Comparison of ENCODE assay signal across 26 cellular contexts in the genomic region with DNA sequence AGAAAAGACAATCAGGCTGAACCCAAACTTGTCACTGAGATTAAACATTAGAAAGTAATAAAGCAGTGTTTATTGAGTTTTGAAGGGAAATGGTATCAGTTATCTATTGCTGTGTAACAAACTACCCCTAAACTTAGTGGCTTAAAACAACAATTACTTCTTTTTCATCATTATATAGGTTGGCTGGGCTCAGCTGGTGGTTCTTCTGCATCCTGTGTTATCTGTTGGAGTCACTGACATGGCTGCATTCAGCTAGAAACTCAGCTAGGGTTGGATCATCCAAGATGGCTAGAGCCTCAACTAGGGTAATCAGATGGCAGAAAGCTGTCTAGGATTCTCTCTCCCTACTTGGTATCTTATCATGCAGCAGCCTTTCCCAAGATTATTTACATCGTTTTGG. TPM values are rescaled to one million over a fixed set of nuclear protein-coding genes. Genes with fewer than 3 reads are reported as not detected.
DNase-seq lines count a peak whose midpoint lies in the region; ATAC-seq, FAIRE-seq and TF ChIP-seq lines count a peak whose summit lies in the region.
"Had no signal": no experiment of that assay in that cellular context is flagged by ENCODE, and none has a peak within 500 bp of the region (broad histone marks: within the 10 kb centered on the region; RNA-seq: fewer than 3 reads in every experiment).

No MANE protein-coding gene starts in this region.

- no peak overlapping the region for H3K4me2 ChIP-seq in HepG2 (ENCODE audit: low read depth, low read length)
- H3K4me2 ChIP-seq: BLaER1 had no signal

- ATAC-seq in HepG2 (no peak), right lobe of liver (no peak)
- ATAC-seq: GM12878 had no signal

- 0% methylated on average over 1 of the region's 1 CpG for WGBS in HepG2 (ENCODE audit: low lambda C conversion rate)
- 9% methylated on average over 1 of the region's 1 CpG for WGBS in right lobe of liver (ENCODE audit: insufficient coverage, low coverage, low lambda C conversion rate, missing lambda C conversion rate)

- H4K20me1 ChIP-seq in HepG2 (ENCODE audit: insufficient read depth, low read length) = no peaks in the 10 kb centered on the region
- H4K20me1 ChIP-seq: BLaER1 had no signal

- in situ Hi-C loops in HepG2 (cut with HindIII; ENCODE audit: extremely low pct_ligation_motif_present, low pct_unique_long_range_greater_than_20kb) = no loop called here

- CTCF ChIA-PET in HepG2 (lab: Yijun Ruan, JAX; ENCODE audit: low intra/inter-chr PET ratio, low total read pairs) (no interaction called here), HEK293 (lab: Yijun Ruan, JAX) (no interaction called here)

- H3K36me3 ChIP-seq in HepG2 (replicated peaks in 1 of 2; ENCODE audit: control insufficient read depth in 1 of 2, insufficient read depth in 2 of 2, low read length in 2 of 2) = no peaks in the 10 kb centered on the region
- H3K36me3 ChIP-seq in right lobe of liver = no peaks in the 10 kb centered on the region
- no peaks in the 10 kb centered on the region for H3K36me3 ChIP-seq in HEK293 (ENCODE audit: control insufficient read depth in 2 of 2, insufficient read depth in 1 of 2, low read length in 2 of 2)
- no peaks in the 10 kb centered on the region for H3K36me3 ChIP-seq in bronchial epithelial cell (ENCODE audit: control insufficient read depth, insufficient read depth, low read length)
- H3K36me3 ChIP-seq: BE2C, BLaER1 had no signal

- H3K9me3 ChIP-seq in HepG2 (ENCODE audit: low read length) (peaks cover 9% of the 10 kb centered on the region; the same call in 1 of the 2 replicates), right lobe of liver (no peaks in the 10 kb centered on the region), HEK293 (ENCODE audit: control insufficient read depth, insufficient read depth, low read depth, low read length) (no peaks in the 10 kb centered on the region)
- H3K9me3 ChIP-seq: BE2C had no signal

- no peak for TF ChIP-seq CTCF in HepG2 (CRISPR knock-in tag; IDR thresholded peaks at IDR 0.05)
- no peak for TF ChIP-seq CTCF in right lobe of liver (IDR thresholded peaks at IDR 0.05)
- no peak for TF ChIP-seq CTCF in HEK293 (tag by site-specific recombination; IDR thresholded peaks at IDR 0.05)
- no peak for TF ChIP-seq CTCF in bronchial epithelial cell (IDR thresholded peaks at IDR 0.05; ENCODE audit: insufficient read depth, low read length, severe bottlenecking)

- H3K4me1 ChIP-seq in HepG2 (ENCODE audit: insufficient read depth, low read length) = no peaks in the 10 kb centered on the region
- H3K4me1 ChIP-seq in right lobe of liver = no peaks in the 10 kb centered on the region
- no peaks in the 10 kb centered on the region for H3K4me1 ChIP-seq in HEK293 (ENCODE audit: control insufficient read depth, insufficient read depth, low read length)
- H3K4me1 ChIP-seq: BE2C had no signal

- no peak overlapping the region for H3K9ac ChIP-seq in HepG2 (ENCODE audit: insufficient read depth, low read depth, low read length)
- H3K9ac ChIP-seq: BLaER1 had no signal

- no peak for FAIRE-seq in HepG2 (lab: Jason Lieb, UNC)
- FAIRE-seq in bronchial epithelial cell (lab: Jason Lieb, UNC) = peak; percentile 32
- FAIRE-seq: GM12878, GM12892, GM18507 had no signal

- 0 out of 5 replicates have a peak, but pooled peaks cover 0 to 9% of the 10 kb centered on the region in 2 experiments for H3K27me3 ChIP-seq in HepG2 (ENCODE audit: control insufficient read depth in 1 of 2, insufficient read depth in 2 of 2, low read length in 2 of 2)
- no peaks in the 10 kb centered on the region for H3K27me3 ChIP-seq in right lobe of liver
- H3K27me3 ChIP-seq in bronchial epithelial cell (ENCODE audit: control insufficient read depth, insufficient read depth, low read length) = no peaks in the 10 kb centered on the region
- H3K27me3 ChIP-seq: BLaER1 had no signal

- H3K79me2 ChIP-seq in HepG2 (ENCODE audit: insufficient read depth, low read length) = no peaks in the 10 kb centered on the region

- TF ChIP-seq EP300 in HepG2 (IDR thresholded peaks at IDR 0.05; ENCODE audit: low read depth in 2 of 2, low read length in 2 of 2) (no peak), HepG2 (CRISPR knock-in tag; IDR thresholded peaks at IDR 0.05; ENCODE audit: borderline replicate concordance) (no peak)

- intact Hi-C loops in HepG2 (cut with micrococcal nuclease; ENCODE audit: unreplicated experiment) (no loop called here), right lobe of liver (cut with DNase I) (no loop called here)

- no TSS peak for BruUV-seq in HepG2 (replicated peaks; lab: Mats Ljungman, UMichigan)

- TF ChIP-seq RAD21 in HepG2 (CRISPR knock-in tag; IDR thresholded peaks at IDR 0.05) = no peak

- DNase-seq in HepG2 (ENCODE audit: low spot score) = no peak
- no peak for DNase-seq in right lobe of liver
- no peak for DNase-seq in bronchial epithelial cell (ENCODE audit: low read depth)
- no peak for DNase-seq in occipital lobe (lab: John Stamatoyannopoulos, UW)
- DNase-seq in hepatic stellate cell (ENCODE audit: low spot score) = no peak
- DNase-seq in putamen (ENCODE audit: low spot score) = no peak
- DNase-seq: ACHN; BE2C; C1 segment of cervical spinal cord; CD4-positive, alpha-beta memory T cell; CD4-positive, CD25-positive, alpha-beta regulatory T cell; CD8-positive, alpha-beta memory T cell; COR-L47; DMS 273 treated with DMSO at 0.1 percent for 48 hours; DMS153; DMS53; DMS79; DND-41; EL; GDM1 had no signal

- no peak overlapping the region for H2AFZ ChIP-seq in HepG2 (ENCODE audit: low read length)

- TF ChIP-seq POLR2A in HepG2 (IDR thresholded peaks at IDR 0.05; ENCODE audit: insufficient read depth in 1 of 2, low read depth in 2 of 2, low read length in 2 of 2) = no peak
- no peak for TF ChIP-seq POLR2A in right lobe of liver (IDR thresholded peaks at IDR 0.05)

- no peak overlapping the region for H3K4me3 ChIP-seq in HepG2 (replicated peaks in 1 of 3; ENCODE audit: insufficient read depth in 1 of 3, low read depth in 2 of 3, low read length in 3 of 3)
- no peak overlapping the region for H3K4me3 ChIP-seq in right lobe of liver
- no peak overlapping the region for H3K4me3 ChIP-seq in HEK293 (ENCODE audit: low read depth, low read length)
- H3K4me3 ChIP-seq in bronchial epithelial cell (ENCODE audit: low read depth, low read length) = no peak overlapping the region
- H3K4me3 ChIP-seq: BLaER1, GM12878 had no signal

- POLR2A ChIA-PET in HepG2 (lab: Yijun Ruan, JAX) (no interaction called here), HEK293 (lab: Yijun Ruan, JAX) (no interaction called here)

- H3K27ac ChIP-seq in HepG2 (ENCODE audit: extremely low read length, insufficient read depth, low read length) = no peak overlapping the region
- H3K27ac ChIP-seq in right lobe of liver = no peak overlapping the region
- H3K27ac ChIP-seq in HEK293 (ENCODE audit: extremely low read depth, low read depth, low read length) = no peak overlapping the region
- H3K27ac ChIP-seq: 22Rv1, BLaER1 had no signal

TF ChIP-seq in HepG2, 621 proteins besides CTCF, POLR2A, EP300 and RAD21:
- TF ChIP-seq ZNF530 (CRISPR knock-in tag; IDR thresholded peaks at IDR 0.05; ENCODE audit: low read depth) (no peak), ZNF331 (CRISPR knock-in tag; IDR thresholded peaks at IDR 0.05) (peak; percentile 99), ARNT (IDR thresholded peaks at IDR 0.05) (no peak), FOXM1 (CRISPR knock-in tag; IDR thresholded peaks at IDR 0.05) (no peak)

TF ChIP-seq in HEK293, 187 proteins besides CTCF, POLR2A, EP300 and RAD21:
- TF ChIP-seq OSR2 (tag by site-specific recombination; IDR thresholded peaks at IDR 0.05) = no peak
- TF ChIP-seq ZNF391 (tag by site-specific recombination; IDR thresholded peaks at IDR 0.05; ENCODE audit: borderline replicate concordance, low read depth) = no peak
- TF ChIP-seq ZNF274 (IDR thresholded peaks at IDR 0.05; ENCODE audit: low read length) = no peak
- no peak for TF ChIP-seq ZNF274 (tag by site-specific recombination; IDR thresholded peaks at IDR 0.05; ENCODE audit: borderline replicate concordance)
- TF ChIP-seq SETDB1 (IDR thresholded peaks at IDR 0.05; ENCODE audit: insufficient read length, low read length) = peak; percentile 71
- no peak for TF ChIP-seq ZSCAN16 (tag by site-specific recombination; IDR thresholded peaks at IDR 0.05)
- TF ChIP-seq ZNF366 (tag by site-specific recombination; conservative IDR thresholded peaks at IDR 0.05) = no peak
TF ChIP-seq in HEK293: peak in this region for 1.

RNA-seq across cellular contexts. Expression of gene RIN2, which starts 12.5 kb away (rescaled TPM):
- total RNA-seq in HepG2 (2016; rRNA removed; fragmentation: Illumina TruSeq; extraction: Trizol) = 2.4 and 2.5 TPM in 2 replicates
- total RNA-seq in HepG2 (2016; cell fraction: cytosol; rRNA removed; fragmentation: Illumina TruSeq; extraction: Trizol; ENCODE audit: low read depth) = 0.97 and 1.3 TPM in 2 replicates
- 2.5 and 2.7 TPM in 2 replicates for total RNA-seq in HepG2 (2016; cell fraction: insoluble cytoplasmic fraction; rRNA removed; fragmentation: Illumina TruSeq; extraction: Trizol)
- total RNA-seq in HepG2 (2016; cell fraction: membrane; rRNA removed; fragmentation: Illumina TruSeq; extraction: Trizol) = 2.7 and 3.4 TPM in 2 replicates
- total RNA-seq in HepG2 (2016; cell fraction: nucleus; rRNA removed; fragmentation: Illumina TruSeq; extraction: Trizol) = 2.6 and 4.1 TPM in 2 replicates
- 5.1 and 6.3 TPM in 2 replicates for polyA plus RNA-seq in HepG2 (2011; rRNA removed)
- 2.9 and 3.5 TPM in 2 replicates for polyA plus RNA-seq in HepG2 (2011; cell fraction: cytosol; rRNA removed)
- 7.6 and 9.1 TPM in 2 replicates for polyA plus RNA-seq in HepG2 (2011; cell fraction: nucleus; rRNA removed)
- polyA plus RNA-seq in HepG2 (2012) = 8.9 and 11.8 TPM in 2 replicates
- polyA plus RNA-seq in HepG2 (2016; cell fraction: cytosol; fragmentation: Illumina TruSeq; extraction: Trizol; ENCODE audit: low read depth) = 1.6 TPM in 2 replicates
- 1.5 and 1.8 TPM in 2 replicates for polyA plus RNA-seq in HepG2 (2016; cell fraction: insoluble cytoplasmic fraction; fragmentation: Illumina TruSeq; extraction: Trizol; ENCODE audit: low read depth)
- 2.1 and 2.3 TPM in 2 replicates for polyA plus RNA-seq in HepG2 (2016; cell fraction: membrane; fragmentation: Illumina TruSeq; extraction: Trizol; ENCODE audit: low read depth)
- polyA plus RNA-seq in HepG2 (2016; cell fraction: nucleus; fragmentation: Illumina TruSeq; extraction: Trizol; ENCODE audit: insufficient read depth, low read depth) = 2.1 and 2.4 TPM in 2 replicates
- polyA minus RNA-seq in HepG2 (2011; rRNA and poly(A)+ RNA removed; ENCODE audit: low replicate concordance) = 10.0 and 31.5 TPM in 2 replicates
- 7.6 and 13.8 TPM in 2 replicates for polyA minus RNA-seq in HepG2 (2011; cell fraction: cytosol; rRNA and poly(A)+ RNA removed)
- 28.8 and 31.8 TPM in 2 replicates for polyA minus RNA-seq in HepG2 (2011; cell fraction: nucleus; rRNA and poly(A)+ RNA removed)
- 10 to 100 TPM in 4 of 6 experiments, 1 to 10 TPM in 2; 7.0 to 37.7 (median 13.8) TPM for total RNA-seq in right lobe of liver
- 41.1 and 45.8 TPM in 2 replicates for total RNA-seq in bronchial epithelial cell
- 20.0 TPM for total RNA-seq in occipital lobe
- polyA plus RNA-seq: CD4-positive, alpha-beta memory T cell; CD4-positive, CD25-positive, alpha-beta regulatory T cell; CD8-positive, alpha-beta memory T cell had no signal

Comparison
In these comparisons a context has a peak if more than half of its experiments do, and no peak if none do; other contexts are left out.
1. Of the 63 proteins assayed by ChIP-seq in both HepG2 and HEK293: peak only in HepG2: none; only in HEK293: SETDB1; in both: none; in neither: 62.